31 cellular contexts compared by ENCODE assay signal in the genomic region with DNA sequence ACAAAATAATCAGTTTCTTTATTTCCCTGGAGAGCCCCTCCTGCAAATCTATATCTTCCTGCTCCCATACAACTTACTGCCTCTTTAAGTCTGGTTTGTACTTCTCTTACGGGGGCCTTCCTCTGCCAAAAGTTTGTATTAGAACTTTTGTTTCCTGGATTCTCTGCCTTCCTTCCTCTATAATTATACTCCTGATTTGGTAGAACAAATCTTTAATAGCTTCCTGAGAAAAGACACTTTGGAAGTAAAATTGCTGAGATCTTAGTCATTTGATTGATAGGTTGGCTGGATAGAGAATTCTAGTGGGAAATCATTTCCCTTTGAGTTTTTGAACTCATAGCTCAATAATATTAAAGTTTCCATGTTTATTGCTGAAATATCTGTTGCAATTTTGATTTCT.
"Had no signal": no experiment of that assay in that cellular context is flagged by ENCODE, and none has a peak within 500 bp of the region (broad histone marks: within the 10 kb centered on the region; RNA-seq: fewer than 3 reads in every experiment).

No MANE protein-coding gene starts in this region.

- H3K9me3 Mint-ChIP-seq: activated B cell treated with CpG ODN at 0.5 μM for 24 hours; activated CD4-positive, alpha-beta memory T cell treated with anti-CD3 and anti-CD28 coated beads for 36 hours; activated CD4-positive, alpha-beta T cell treated with anti-CD3 and anti-CD28 coated beads, Interleukin-2, amount 10 ng/mL, durations not matched to agents 24 days and 14 days; activated naive CD4-positive, alpha-beta T cell treated with anti-CD3 and anti-CD28 coated beads, Interleukin-2, amount 10 ng/mL, durations not matched to agents 7 days and 5 days; activated naive CD4-positive, alpha-beta T cell treated with anti-CD3 and anti-CD28 coated beads, Interleukin-2, amount 50 U/mL, for 24 hours; activated naive CD8-positive, alpha-beta T cell treated with anti-CD3 and anti-CD28 coated beads, Interleukin-2, amount 10 ng/mL, durations not matched to agents 7 days and 5 days; activated T-helper 2 cell treated with anti-CD3 and anti-CD28 coated beads, Interferon-gamma antibody, Interleukin-2, Interleukin-4, amounts not matched to agents 10 μg/mL and 5 μg/mL and 100 μg/mL, durations not matched to agents 14 hours and 24 hours and 36 hours had no signal

- H3K4me1 Mint-ChIP-seq: activated B cell treated with CpG ODN at 0.5 μM for 24 hours; activated CD4-positive, alpha-beta T cell treated with anti-CD3 and anti-CD28 coated beads, Interleukin-2, amount 10 ng/mL, durations not matched to agents 24 days and 14 days; activated CD8-positive, alpha-beta memory T cell treated with anti-CD3 and anti-CD28 coated beads, Interleukin-2, amount 10 ng/mL, durations not matched to agents 7 days and 5 days; activated naive CD4-positive, alpha-beta T cell treated with anti-CD3 and anti-CD28 coated beads, Interleukin-2, amount 10 ng/mL, durations not matched to agents 7 days and 5 days; activated naive CD4-positive, alpha-beta T cell treated with anti-CD3 and anti-CD28 coated beads, Interleukin-2, amount 50 U/mL, for 24 hours; activated naive CD8-positive, alpha-beta T cell treated with anti-CD3 and anti-CD28 coated beads, Interleukin-2, amount 10 ng/mL, durations not matched to agents 7 days and 5 days; T-helper 17 cell had no signal

- DNase-seq: activated B cell treated with CpG ODN at 0.5 μM for 24 hours; activated CD4-positive, alpha-beta memory T cell treated with anti-CD3 and anti-CD28 coated beads for 36 hours; activated CD4-positive, alpha-beta T cell treated with anti-CD3 and anti-CD28 coated beads for 4 hours; activated CD4-positive, alpha-beta T cell treated with anti-CD3 and anti-CD28 coated beads, Interleukin-2, amount 10 ng/mL, durations not matched to agents 24 days and 14 days; activated CD4-positive, alpha-beta T cell treated with anti-CD3 and anti-CD28 coated beads, Interleukin-2, amount 50 U/mL, for 1 hour; activated CD4-positive, alpha-beta T cell treated with anti-CD3 and anti-CD28 coated beads, Interleukin-2, amount 50 U/mL, for 4 hours; activated CD4-positive, CD25-positive, alpha-beta regulatory T cell treated with anti-CD3 and anti-CD28 coated beads, Interleukin-2, amount 50 U/mL, for 72 hours; activated CD8-positive, alpha-beta memory T cell treated with anti-CD3 and anti-CD28 coated beads for 24 hours; activated CD8-positive, alpha-beta memory T cell treated with anti-CD3 and anti-CD28 coated beads, Interleukin-2, amount 10 ng/mL, durations not matched to agents 7 days and 5 days; activated CD8-positive, alpha-beta memory T cell treated with anti-CD3 and anti-CD28 coated beads, Interleukin-2, amount 50 U/mL, for 48 hours; activated CD8-positive, alpha-beta T cell treated with anti-CD3 and anti-CD28 coated beads, Interleukin-2, amount 10 ng/mL, durations not matched to agents 7 days and 5 days; activated effector memory CD4-positive, alpha-beta T cell treated with Interleukin-2 at 50 U/mL for 16 hours; activated gamma-delta T cell; activated naive CD4-positive, alpha-beta T cell treated with anti-CD3 and anti-CD28 coated beads, Interleukin-2, amount 10 ng/mL, durations not matched to agents 7 days and 5 days; activated naive CD4-positive, alpha-beta T cell treated with Interleukin-2 at 50 U/mL for 16 hours; activated naive CD8-positive, alpha-beta T cell treated with anti-CD3 and anti-CD28 coated beads, Interleukin-2, amount 10 ng/mL, durations not matched to agents 7 days and 5 days; activated T-cell treated with anti-CD3 and anti-CD28 coated beads, Interleukin-2, amount 50 U/mL, for 24 hours; activated T-cell treated with anti-CD3 and anti-CD28 coated beads, Interleukin-2, amount 50 U/mL, for 48 hours; adrenal gland; amniotic stem cell; aorta; body of pancreas; brain microvascular endothelial cell; central memory CD4-positive, alpha-beta T cell; T-helper 17 cell; T-helper 9 cell had no signal

- H3K36me3 ChIP-seq: adrenal gland, brain microvascular endothelial cell, breast epithelium had no signal

- H3K9me3 ChIP-seq: adrenal gland, body of pancreas, breast epithelium had no signal

- H3K4me3 ChIP-seq: adrenal gland, body of pancreas, breast epithelium had no signal

- ATAC-seq: activated CD8-positive, alpha-beta memory T cell treated with anti-CD3 and anti-CD28 coated beads, Interleukin-2, amount 10 ng/mL, durations not matched to agents 7 days and 5 days; activated CD8-positive, alpha-beta T cell treated with anti-CD3 and anti-CD28 coated beads, Interleukin-2, amount 10 ng/mL, durations not matched to agents 7 days and 5 days; body of pancreas; T-helper 17 cell had no signal

- H3K27ac Mint-ChIP-seq: activated B cell treated with CpG ODN at 0.5 μM for 24 hours; activated CD4-positive, alpha-beta memory T cell treated with anti-CD3 and anti-CD28 coated beads for 36 hours; activated CD4-positive, alpha-beta T cell treated with anti-CD3 and anti-CD28 coated beads, Interleukin-2, amount 10 ng/mL, durations not matched to agents 24 days and 14 days; activated CD8-positive, alpha-beta memory T cell treated with anti-CD3 and anti-CD28 coated beads, Interleukin-2, amount 10 ng/mL, durations not matched to agents 7 days and 5 days; activated CD8-positive, alpha-beta T cell treated with anti-CD3 and anti-CD28 coated beads, Interleukin-2, amount 10 ng/mL, durations not matched to agents 7 days and 5 days; activated naive CD4-positive, alpha-beta T cell treated with anti-CD3 and anti-CD28 coated beads, Interleukin-2, amount 10 ng/mL, durations not matched to agents 7 days and 5 days; activated naive CD4-positive, alpha-beta T cell treated with anti-CD3 and anti-CD28 coated beads, Interleukin-2, amount 50 U/mL, for 24 hours; activated naive CD8-positive, alpha-beta T cell; activated naive CD8-positive, alpha-beta T cell treated with anti-CD3 and anti-CD28 coated beads, Interleukin-2, amount 10 ng/mL, durations not matched to agents 7 days and 5 days; activated T-cell treated with anti-CD3 and anti-CD28 coated beads, Interleukin-2, amount 50 U/mL, for 24 hours; activated T-helper 2 cell treated with anti-CD3 and anti-CD28 coated beads, Interferon-gamma antibody, Interleukin-2, Interleukin-4, amounts not matched to agents 10 μg/mL and 5 μg/mL and 100 μg/mL, durations not matched to agents 14 hours and 24 hours and 36 hours; T-helper 17 cell had no signal

- H3K27ac ChIP-seq: adrenal gland, body of pancreas, brain microvascular endothelial cell, breast epithelium, VCaP had no signal

- H3K27me3 ChIP-seq: adrenal gland, body of pancreas, brain microvascular endothelial cell, breast epithelium had no signal

- H3K4me3 Mint-ChIP-seq: activated B cell treated with CpG ODN at 0.5 μM for 24 hours; activated CD4-positive, alpha-beta memory T cell treated with anti-CD3 and anti-CD28 coated beads for 36 hours; activated CD4-positive, alpha-beta T cell treated with anti-CD3 and anti-CD28 coated beads, Interleukin-2, amount 10 ng/mL, durations not matched to agents 24 days and 14 days; activated CD8-positive, alpha-beta memory T cell treated with anti-CD3 and anti-CD28 coated beads, Interleukin-2, amount 10 ng/mL, durations not matched to agents 7 days and 5 days; activated CD8-positive, alpha-beta T cell treated with anti-CD3 and anti-CD28 coated beads, Interleukin-2, amount 10 ng/mL, durations not matched to agents 7 days and 5 days; activated naive CD4-positive, alpha-beta T cell treated with anti-CD3 and anti-CD28 coated beads, Interleukin-2, amount 10 ng/mL, durations not matched to agents 7 days and 5 days; activated naive CD4-positive, alpha-beta T cell treated with anti-CD3 and anti-CD28 coated beads, Interleukin-2, amount 50 U/mL, for 24 hours; activated naive CD8-positive, alpha-beta T cell; activated naive CD8-positive, alpha-beta T cell treated with anti-CD3 and anti-CD28 coated beads, Interleukin-2, amount 10 ng/mL, durations not matched to agents 7 days and 5 days; activated T-cell treated with anti-CD3 and anti-CD28 coated beads, Interleukin-2, amount 50 U/mL, for 24 hours; T-helper 17 cell had no signal

- H3K4me1 ChIP-seq: body of pancreas, breast epithelium had no signal

- H3K36me3 Mint-ChIP-seq: activated CD4-positive, alpha-beta memory T cell treated with anti-CD3 and anti-CD28 coated beads for 36 hours; activated CD8-positive, alpha-beta memory T cell treated with anti-CD3 and anti-CD28 coated beads, Interleukin-2, amount 10 ng/mL, durations not matched to agents 7 days and 5 days; activated naive CD4-positive, alpha-beta T cell treated with anti-CD3 and anti-CD28 coated beads, Interleukin-2, amount 10 ng/mL, durations not matched to agents 7 days and 5 days; activated naive CD4-positive, alpha-beta T cell treated with anti-CD3 and anti-CD28 coated beads, Interleukin-2, amount 50 U/mL, for 24 hours; activated naive CD8-positive, alpha-beta T cell; activated naive CD8-positive, alpha-beta T cell treated with anti-CD3 and anti-CD28 coated beads, Interleukin-2, amount 10 ng/mL, durations not matched to agents 7 days and 5 days had no signal

- H3K27me3 Mint-ChIP-seq: activated B cell treated with CpG ODN at 0.5 μM for 24 hours; activated CD4-positive, alpha-beta memory T cell treated with anti-CD3 and anti-CD28 coated beads for 36 hours; activated CD4-positive, alpha-beta T cell treated with anti-CD3 and anti-CD28 coated beads, Interleukin-2, amount 10 ng/mL, durations not matched to agents 24 days and 14 days; activated CD8-positive, alpha-beta memory T cell treated with anti-CD3 and anti-CD28 coated beads, Interleukin-2, amount 10 ng/mL, durations not matched to agents 7 days and 5 days; activated naive CD4-positive, alpha-beta T cell treated with anti-CD3 and anti-CD28 coated beads, Interleukin-2, amount 10 ng/mL, durations not matched to agents 7 days and 5 days; activated naive CD4-positive, alpha-beta T cell treated with anti-CD3 and anti-CD28 coated beads, Interleukin-2, amount 50 U/mL, for 24 hours; activated naive CD8-positive, alpha-beta T cell; activated naive CD8-positive, alpha-beta T cell treated with anti-CD3 and anti-CD28 coated beads, Interleukin-2, amount 10 ng/mL, durations not matched to agents 7 days and 5 days; activated T-cell treated with anti-CD3 and anti-CD28 coated beads, Interleukin-2, amount 50 U/mL, for 24 hours; T-helper 17 cell had no signal
